In the genomic region with DNA sequence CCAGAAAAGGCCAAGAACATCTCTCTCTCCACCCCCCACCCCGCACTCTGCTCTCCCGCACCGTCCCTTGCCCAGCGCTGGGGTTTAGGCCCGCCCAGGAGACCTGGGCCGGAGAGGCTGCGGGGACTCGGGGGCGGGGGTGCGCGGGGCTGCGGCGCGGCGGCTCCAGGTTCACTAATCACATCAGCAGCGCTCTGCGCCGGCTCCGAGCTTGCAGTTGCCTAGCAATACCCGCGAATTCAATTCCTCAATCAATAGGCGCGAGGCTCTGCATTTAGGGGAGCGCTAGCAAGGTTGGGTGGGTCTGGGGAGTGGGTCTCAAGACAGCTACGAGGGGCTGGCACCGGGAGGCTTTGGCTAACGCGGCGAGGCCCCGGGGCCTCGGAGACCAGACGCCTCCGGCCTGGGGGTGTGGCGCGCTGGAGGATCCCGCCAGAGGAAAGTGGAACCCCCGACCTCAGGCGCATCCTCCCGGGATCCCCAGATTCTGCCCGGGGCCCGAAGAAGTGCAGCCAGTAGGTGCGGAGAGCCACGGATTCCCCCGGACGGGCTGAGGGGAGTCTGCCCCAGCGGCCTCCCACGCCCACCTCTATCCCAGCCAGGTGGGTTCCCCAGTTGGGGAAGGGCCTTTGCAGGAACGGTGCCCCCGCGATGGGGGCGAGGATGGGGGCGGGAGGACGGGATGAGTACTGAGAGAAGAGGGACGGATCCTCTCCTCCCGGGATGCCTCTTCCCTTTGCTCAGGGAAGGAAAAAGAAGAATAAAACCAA, we compare ENCODE assay signal across 17 cellular contexts. TPM values are rescaled to one million over a fixed set of nuclear protein-coding genes. Genes with fewer than 3 reads are reported as not detected.
DNase-seq lines count a peak whose midpoint lies in the region; ATAC-seq, FAIRE-seq and TF ChIP-seq lines count a peak whose summit lies in the region.
"Had no signal": no experiment of that assay in that cellular context is flagged by ENCODE, and none has a peak within 500 bp of the region (broad histone marks: within the 10 kb centered on the region; RNA-seq: fewer than 3 reads in every experiment).

No MANE protein-coding gene starts in this region.

- H3K9ac ChIP-seq in BLaER1 treated with 17β-estradiol and CSF1 and Interleukin-3, amounts not matched to agents 10 nM and 100 nM = no peak overlapping the region
- H3K9ac ChIP-seq in K562 (ENCODE audit: insufficient read depth in 1 of 2, low read depth in 2 of 2, low read length in 2 of 2) = no peak overlapping the region

- CTCF ChIA-PET in K562 (lab: Yijun Ruan, JAX; ENCODE audit: low intra/inter-chr PET ratio) = interaction anchor here (2.3 kb wide), 1 partner anchor 42 kb away, joined by 8 read pairs; no protein-coding TSS in a partner anchor

- TF ChIP-seq POLR2A in K562 (conservative IDR thresholded peaks at IDR 0.05) (no peak), prostate gland (IDR thresholded peaks at IDR 0.05) (no peak)

- peaks cover 23 to 44% (median 33%) of the 10 kb centered on the region in 10 experiments for H3K4me1 ChIP-seq in BLaER1 treated with 17β-estradiol and CSF1 and Interleukin-3, amounts not matched to agents 10 nM and 100 nM
- H3K4me1 ChIP-seq in K562 (replicated peaks in 1 of 2; ENCODE audit: control insufficient read depth in 2 of 2, insufficient read depth in 2 of 2, low read length in 2 of 2) = peaks cover 9 to 54% of the 10 kb centered on the region in 2 experiments
- H3K4me1 ChIP-seq in mucosa of descending colon (ENCODE audit: low read depth) = peaks cover 18% of the 10 kb centered on the region
- no peaks in the 10 kb centered on the region for H3K4me1 ChIP-seq in prostate gland (replicated peaks)

- no TSS peak for BruUV-seq in K562 (replicated peaks; lab: Mats Ljungman, UMichigan)

- TF ChIP-seq RAD21 in K562 (CRISPR knock-in tag; conservative IDR thresholded peaks at IDR 0.05 in 1 of 2, IDR thresholded peaks at IDR 0.05 in 1 of 2) = no peak

- H3K4me2 ChIP-seq in BLaER1 treated with 17β-estradiol and CSF1 and Interleukin-3, amounts not matched to agents 10 nM and 100 nM = peak overlapping the region in 9 of 11 experiments; percentile 9 to 57 (median 34); a peak in 12 of 22 replicates
- no peak overlapping the region for H3K4me2 ChIP-seq in K562 (ENCODE audit: insufficient read depth, low read length)

- no peak for FAIRE-seq in K562 (lab: Jason Lieb, UNC)

- H2AFZ ChIP-seq in K562 (ENCODE audit: low read depth, low read length) = no peak overlapping the region

- no peak for TF ChIP-seq EP300 in K562 (IDR thresholded peaks at IDR 0.05; ENCODE audit: low read length)

- H3K27ac ChIP-seq in BLaER1 treated with 17β-estradiol and CSF1 and Interleukin-3, amounts not matched to agents 10 nM and 100 nM = no peak overlapping the region
- H3K27ac ChIP-seq in K562 (ENCODE audit: extremely low read depth, low read depth, low read length) = no peak overlapping the region
- H3K27ac ChIP-seq in prostate gland = no peak overlapping the region
- H3K27ac ChIP-seq: tibial nerve, WERI-Rb-1 had no signal

- WGBS in K562 (ENCODE audit: insufficient coverage, low coverage, missing lambda C conversion rate) = 93% methylated on average over 3 of the region's 55 CpGs
- WGBS in prostate gland = 9% methylated on average over 48 of the region's 55 CpGs

- peaks cover 76 to 91% (median 82%) of the 10 kb centered on the region in 11 experiments for H3K27me3 ChIP-seq in BLaER1 treated with 17β-estradiol and CSF1 and Interleukin-3, amounts not matched to agents 10 nM and 100 nM
- H3K27me3 ChIP-seq in K562 (ENCODE audit: control insufficient read depth in 2 of 2, insufficient read depth in 2 of 2, low read length in 2 of 2) (no peaks in the 10 kb centered on the region), prostate gland (replicated peaks; ENCODE audit: insufficient read depth) (peaks cover 29% of the 10 kb centered on the region)

- H3K9me3 ChIP-seq in BLaER1 treated with 17β-estradiol and CSF1 and Interleukin-3, amounts not matched to agents 10 nM and 100 nM (replicated peaks in 1 of 11) = no peaks in the 10 kb centered on the region
- H3K9me3 ChIP-seq in K562 (replicated peaks; ENCODE audit: control insufficient read depth, insufficient read depth, low read depth, low read length) (no peaks in the 10 kb centered on the region), mucosa of descending colon (no peaks in the 10 kb centered on the region), prostate gland (no peaks in the 10 kb centered on the region)
- H3K9me3 ChIP-seq: tibial nerve had no signal

- H3K4me3 ChIP-seq in BLaER1 treated with 17β-estradiol and CSF1 and Interleukin-3, amounts not matched to agents 10 nM and 100 nM = peak overlapping the region in 4 of 10 experiments; percentile 3 to 27 (median 21); a peak in 2 of 20 replicates
- no peak overlapping the region for H3K4me3 ChIP-seq in K562
- no peak overlapping the region for H3K4me3 ChIP-seq in mucosa of descending colon
- no peak overlapping the region for H3K4me3 ChIP-seq in prostate gland
- H3K4me3 ChIP-seq: tibial nerve had no signal

- ATAC-seq in K562 = no peak
- no peak for ATAC-seq in mucosa of descending colon
- ATAC-seq in HG03039 (IDR thresholded peaks at IDR 0.05; ENCODE audit: unreplicated experiment) = no peak
- no peak for ATAC-seq in HG03520 (IDR thresholded peaks at IDR 0.05; ENCODE audit: unreplicated experiment)
- ATAC-seq: left cardiac atrium had no signal

- peaks cover 11 to 97% (median 89%) of the 10 kb centered on the region in 11 experiments; a peak in 20 of 22 replicates for H4K20me1 ChIP-seq in BLaER1 treated with 17β-estradiol and CSF1 and Interleukin-3, amounts not matched to agents 10 nM and 100 nM
- no peaks in the 10 kb centered on the region for H4K20me1 ChIP-seq in K562 (replicated peaks; ENCODE audit: control insufficient read depth, insufficient read depth, low read length)

- DNase-seq in DMS53 (lab: John Stamatoyannopoulos, UW) = peak; percentile 25
- DNase-seq in DMS53 treated with DMSO at 0.1 percent for 48 hours (lab: John Stamatoyannopoulos, UW; ENCODE audit: unreplicated experiment) = no peak
- DNase-seq in K562 (ENCODE audit: extremely low read depth in 1 of 4, low spot score in 3 of 4) = no peak
- peak in 2 of 3 donors; percentile 28 to 36 for DNase-seq in mucosa of descending colon
- DNase-seq in prostate gland (ENCODE audit: low spot score) = no peak
- DNase-seq: 8988T; activated CD8-positive, alpha-beta memory T cell treated with anti-CD3 and anti-CD28 coated beads, Interleukin-2, amount 50 U/mL, for 4 hours; CD4-positive, alpha-beta memory T cell; GDM1; left cardiac atrium; MV-4-11; naive B cell; WERI-Rb-1 had no signal

- H3K36me3 ChIP-seq in BLaER1 treated with 17β-estradiol and CSF1 and Interleukin-3, amounts not matched to agents 10 nM and 100 nM = peaks cover 8 to 27% (median 16%) of the 10 kb centered on the region in 11 experiments; a peak in 21 of 22 replicates
- H3K36me3 ChIP-seq in K562 (ENCODE audit: control insufficient read depth, insufficient read depth, low read length) (peaks cover 20% of the 10 kb centered on the region; the same call in 2 of the 3 replicates), mucosa of descending colon (ENCODE audit: low read depth) (no peaks in the 10 kb centered on the region), prostate gland (no peaks in the 10 kb centered on the region)

- POLR2A ChIA-PET in K562 (lab: Yijun Ruan, JAX) = interaction anchor here (0.6 kb wide), 1 partner anchor 484 kb away, joined by 3 read pairs; no protein-coding TSS in a partner anchor

- intact Hi-C loops in K562 (cut with micrococcal nuclease) (no loop called here), mucosa of descending colon (cut with DNase I, micrococcal nuclease) (loop anchor here in 1 of 2 donors (5.0 kb wide), 1 partner anchor 201 kb away; no protein-coding TSS in a partner anchor), prostate gland (cut with DNase I) (no loop called here)

- no peak for TF ChIP-seq CTCF in K562 (IDR thresholded peaks at IDR 0.05 in 2 of 3, conservative IDR thresholded peaks at IDR 0.05 in 1 of 3; ENCODE audit: insufficient read depth in 2 of 3, low read depth in 1 of 3, low read length in 3 of 3)
- TF ChIP-seq CTCF in mucosa of descending colon (IDR thresholded peaks at IDR 0.05) = no peak
- no peak for TF ChIP-seq CTCF in prostate gland (IDR thresholded peaks at IDR 0.05)

- H3K9me1 ChIP-seq in K562 (ENCODE audit: control insufficient read depth, insufficient read depth, low read length) = no peaks in the 10 kb centered on the region

- in situ Hi-C loops in K562 (cut with MboI) = loop anchor here (5.0 kb wide), 1 partner anchor 44 kb away; no protein-coding TSS in a partner anchor

- peaks cover 16% of the 10 kb centered on the region for H3K79me2 ChIP-seq in K562 (ENCODE audit: control insufficient read depth, insufficient read depth, low read length)

RNA-seq across cellular contexts. Expression of a gene that starts 5.3 kb away (rescaled TPM):
- total RNA-seq in K562 (2011; cell fraction: chromatin; rRNA removed; ENCODE audit: low replicate concordance) = 2.1 and 2.7 TPM in 2 replicates
- 2.3 and 2.9 TPM in 2 replicates for total RNA-seq in K562 (2011; cell fraction: nucleolus; rRNA removed)
- 2.0 and 2.7 TPM in 2 replicates for total RNA-seq in K562 (2011; cell fraction: nucleoplasm; rRNA removed)
- 4.9 and 7.1 TPM in 2 replicates for total RNA-seq in K562 (2014; rRNA removed)
- 1.8 and 1.9 TPM in 2 replicates for total RNA-seq in K562 (2014; rRNA removed; fragmentation: Illumina TruSeq; extraction: Trizol)
- 6.6 and 6.7 TPM in 2 replicates for total RNA-seq in K562 (2015; rRNA removed; fragmentation: Illumina TruSeq; extraction: Trizol)
- 11.9 and 12.0 TPM in 2 replicates for total RNA-seq in K562 (2021)
- 0.52 and 0.72 TPM in 2 replicates for polyA plus RNA-seq in K562 (2011; rRNA removed)
- polyA plus RNA-seq in K562 (2011; cell fraction: cytosol; rRNA removed) = 0.80 and 1.1 TPM in 2 replicates
- 2.4 and 2.6 TPM in 2 replicates for polyA plus RNA-seq in K562 (2011; cell fraction: nucleus; rRNA removed)
- polyA plus RNA-seq in K562 (2012) = 5.7 and 8.8 TPM in 2 replicates
- 2.6 and 3.4 TPM in 2 replicates for polyA plus RNA-seq in K562 (2014; fragmentation: Illumina TruSeq; extraction: Trizol)
- under 1 TPM; 0.08 to 0.21 TPM for polyA plus RNA-seq in K562 (2014; fragmentation: Nextera tagmentation; extraction: Ambion mirVana)
- polyA plus RNA-seq in K562 (2014; rRNA removed) = 4.7 and 6.7 TPM in 2 replicates
- polyA minus RNA-seq in K562 (2011; rRNA and poly(A)+ RNA removed) = 0.45 and 0.56 TPM in 2 replicates
- 0.86 and 2.7 TPM in 2 replicates for polyA minus RNA-seq in K562 (2011; cell fraction: cytosol; rRNA and poly(A)+ RNA removed)
- 0.67 and 2.1 TPM in 2 replicates for polyA minus RNA-seq in K562 (2011; cell fraction: nucleus; rRNA and poly(A)+ RNA removed)
- total RNA-seq in mucosa of descending colon = 1 to 10 TPM; 3.4 to 4.7 (median 4.0) TPM
- 1 to 10 TPM; 4.7 to 4.8 TPM for total RNA-seq in prostate gland

RNA-seq across cellular contexts. Expression of a gene that starts 13.6 kb away (rescaled TPM):
- total RNA-seq in K562 (2011; cell fraction: chromatin; rRNA removed; ENCODE audit: low replicate concordance) = 20.1 and 55.7 TPM in 2 replicates
- total RNA-seq in K562 (2011; cell fraction: nucleolus; rRNA removed) = 37.1 and 52.4 TPM in 2 replicates
- total RNA-seq in K562 (2011; cell fraction: nucleoplasm; rRNA removed) = 27.8 and 34.1 TPM in 2 replicates
- 18.2 and 23.6 TPM in 2 replicates for total RNA-seq in K562 (2014; rRNA removed)
- 6.9 and 8.4 TPM in 2 replicates for total RNA-seq in K562 (2014; rRNA removed; fragmentation: Illumina TruSeq; extraction: Trizol)
- 16.5 and 18.1 TPM in 2 replicates for total RNA-seq in K562 (2015; rRNA removed; fragmentation: Illumina TruSeq; extraction: Trizol)
- total RNA-seq in K562 (2021) = 26.9 and 28.5 TPM in 2 replicates
- 13.9 and 18.3 TPM in 2 replicates for polyA plus RNA-seq in K562 (2011; rRNA removed)
- 17.2 and 30.0 TPM in 2 replicates for polyA plus RNA-seq in K562 (2011; cell fraction: cytosol; rRNA removed)
- 35.0 and 55.5 TPM in 2 replicates for polyA plus RNA-seq in K562 (2011; cell fraction: nucleus; rRNA removed)
- 13.0 and 18.6 TPM in 2 replicates for polyA plus RNA-seq in K562 (2012)
- polyA plus RNA-seq in K562 (2014; fragmentation: Illumina TruSeq; extraction: Trizol) = 13.9 and 16.9 TPM in 2 replicates
- polyA plus RNA-seq in K562 (2014; fragmentation: Nextera tagmentation; extraction: Ambion mirVana) = 1 to 10 TPM in 1 of 2 experiments, under 1 TPM in 1; 0.66 to 1.0 TPM
- 17.4 and 18.4 TPM in 2 replicates for polyA plus RNA-seq in K562 (2014; rRNA removed)
- 10.0 and 14.9 TPM in 2 replicates for polyA minus RNA-seq in K562 (2011; rRNA and poly(A)+ RNA removed)
- 20.6 and 24.0 TPM in 2 replicates for polyA minus RNA-seq in K562 (2011; cell fraction: cytosol; rRNA and poly(A)+ RNA removed)
- polyA minus RNA-seq in K562 (2011; cell fraction: nucleus; rRNA and poly(A)+ RNA removed) = 18.0 and 19.1 TPM in 2 replicates
- 1 to 10 TPM in 1 of 3 donors, under 1 TPM in 2; 0.14 to 1.5 (median 0.76) TPM for total RNA-seq in mucosa of descending colon
- total RNA-seq in prostate gland = 10 to 100 TPM in 1 of 2 donors, 1 to 10 TPM in 1; 2.0 to 17.0 TPM
- polyA plus RNA-seq: CD4-positive, alpha-beta memory T cell had no signal

RNA-seq across cellular contexts. Expression of a gene that starts 47.7 kb away (rescaled TPM):
- 13.6 and 28.0 TPM in 2 replicates for total RNA-seq in K562 (2011; cell fraction: chromatin; rRNA removed; ENCODE audit: low replicate concordance)
- total RNA-seq in K562 (2011; cell fraction: nucleolus; rRNA removed) = 26.3 and 29.6 TPM in 2 replicates
- total RNA-seq in K562 (2011; cell fraction: nucleoplasm; rRNA removed) = 11.0 and 15.7 TPM in 2 replicates
- 42.3 and 42.4 TPM in 2 replicates for total RNA-seq in K562 (2014; rRNA removed)
- total RNA-seq in K562 (2014; rRNA removed; fragmentation: Illumina TruSeq; extraction: Trizol) = 4.4 and 4.7 TPM in 2 replicates
- total RNA-seq in K562 (2015; rRNA removed; fragmentation: Illumina TruSeq; extraction: Trizol) = 13.5 and 14.7 TPM in 2 replicates
- 48.5 and 50.5 TPM in 2 replicates for total RNA-seq in K562 (2021)
- polyA plus RNA-seq in K562 (2011; rRNA removed) = 7.8 and 13.5 TPM in 2 replicates
- 12.6 and 29.1 TPM in 2 replicates for polyA plus RNA-seq in K562 (2011; cell fraction: cytosol; rRNA removed)
- 23.9 and 38.8 TPM in 2 replicates for polyA plus RNA-seq in K562 (2011; cell fraction: nucleus; rRNA removed)
- 22.9 and 60.2 TPM in 2 replicates for polyA plus RNA-seq in K562 (2012)
- polyA plus RNA-seq in K562 (2014; fragmentation: Illumina TruSeq; extraction: Trizol) = 10.0 and 16.4 TPM in 2 replicates
- polyA plus RNA-seq in K562 (2014; fragmentation: Nextera tagmentation; extraction: Ambion mirVana) = 1 to 10 TPM in 1 of 2 experiments, under 1 TPM in 1; 0.98 to 1.1 TPM
- 34.8 and 40.7 TPM in 2 replicates for polyA plus RNA-seq in K562 (2014; rRNA removed)
- polyA minus RNA-seq in K562 (2011; rRNA and poly(A)+ RNA removed) = 7.2 and 7.6 TPM in 2 replicates
- 18.7 and 24.1 TPM in 2 replicates for polyA minus RNA-seq in K562 (2011; cell fraction: cytosol; rRNA and poly(A)+ RNA removed)
- polyA minus RNA-seq in K562 (2011; cell fraction: nucleus; rRNA and poly(A)+ RNA removed) = 12.4 and 16.4 TPM in 2 replicates
- 10 to 100 TPM; 10.2 to 14.2 (median 13.2) TPM for total RNA-seq in mucosa of descending colon
- total RNA-seq in prostate gland = 10 to 100 TPM; 28.0 to 28.5 TPM

Comparison
In these comparisons a context has a peak if more than half of its experiments do, and no peak if none do; other contexts are left out.
1. DNase-seq: peak in DMS53 (single experiment) and mucosa of descending colon (2 of 3); none in DMS53 treated with DMSO at 0.1 percent for 48 hours (single experiment), K562 (0 of 4) and prostate gland (single experiment).